1 cellular context compared by ENCODE assay signal in genomic region chr7:100818825-100819224, GRCh38.
TF ChIP-seq lines count a peak whose summit lies in the region.

No MANE protein-coding gene starts in this region.

TF ChIP-seq in GM23338, 12 proteins besides CTCF, POLR2A, EP300 and RAD21 (continued from another document):
- TF ChIP-seq ZNF462 (CRISPR knock-in tag; IDR thresholded peaks at IDR 0.05) (no peak), EZH2 (IDR thresholded peaks at IDR 0.05; ENCODE audit: low read depth, unreplicated experiment) (no peak), REST (IDR thresholded peaks at IDR 0.05; ENCODE audit: unreplicated experiment) (no peak), EZH2phosphoT487 (IDR thresholded peaks at IDR 0.05; ENCODE audit: unreplicated experiment) (no peak)
